Comparison of ENCODE assay signal across 9 cellular contexts in genomic region chr7:143490719-143491306, GRCh38. TPM values are rescaled to one million over a fixed set of nuclear protein-coding genes. Genes with fewer than 3 reads are reported as not detected.
DNase-seq lines count a peak whose midpoint lies in the region; ATAC-seq and TF ChIP-seq lines count a peak whose summit lies in the region.
"Had no signal": no experiment of that assay in that cellular context is flagged by ENCODE, and none has a peak within 500 bp of the region (broad histone marks: within the 10 kb centered on the region; RNA-seq: fewer than 3 reads in every experiment).

No MANE protein-coding gene starts in this region.

- no peak overlapping the region for H3K4me3 Mint-ChIP-seq in activated T-cell treated with anti-CD3 and anti-CD28 coated beads, Interleukin-2, amount 50 U/mL, for 24 hours

- no peaks in the 10 kb centered on the region for H3K27me3 Mint-ChIP-seq in activated T-cell treated with anti-CD3 and anti-CD28 coated beads, Interleukin-2, amount 50 U/mL, for 24 hours

- no peak overlapping the region for H3K4me2 ChIP-seq in OCI-LY1 (ENCODE audit: low read length)
- H3K4me2 ChIP-seq: BLaER1 had no signal

- H3K27ac ChIP-seq in OCI-LY1 (ENCODE audit: low read depth, low read length, poor library complexity, severe bottlenecking): no peak overlapping the region
- H3K27ac ChIP-seq: BLaER1 had no signal

- H3K27me3 ChIP-seq in OCI-LY1 (ENCODE audit: insufficient read depth, low read length): no peaks in the 10 kb centered on the region
- H3K27me3 ChIP-seq: BLaER1 had no signal

- no peaks in the 10 kb centered on the region for H3K9me3 ChIP-seq in OCI-LY1 (ENCODE audit: low read length)
- H3K9me3 ChIP-seq: BLaER1 had no signal

- no peak overlapping the region for H2AFZ ChIP-seq in OCI-LY1 (ENCODE audit: low read length)

- intact Hi-C loops in sciatic nerve (cut with DNase I): no loop called here

- no peaks in the 10 kb centered on the region for H3K36me3 ChIP-seq in OCI-LY1 (ENCODE audit: insufficient read depth, low read length)
- H3K36me3 ChIP-seq: BLaER1 had no signal

- H3F3A ChIP-seq in OCI-LY1 (ENCODE audit: insufficient read depth, low read length): no peaks in the 10 kb centered on the region

- H3K4me1 ChIP-seq in OCI-LY1 (ENCODE audit: insufficient read depth, low read length, severe bottlenecking): no peaks in the 10 kb centered on the region
- H3K4me1 ChIP-seq: BLaER1 had no signal

- no peaks in the 10 kb centered on the region for H3K36me3 Mint-ChIP-seq in activated T-cell treated with anti-CD3 and anti-CD28 coated beads, Interleukin-2, amount 50 U/mL, for 24 hours (ENCODE audit: low read depth)

- H3K9ac ChIP-seq in OCI-LY1 (ENCODE audit: low read length): no peak overlapping the region
- H3K9ac ChIP-seq: BLaER1 had no signal

- H3K79me2 ChIP-seq in OCI-LY1 (ENCODE audit: insufficient read depth, low read length): no peaks in the 10 kb centered on the region

- no peak overlapping the region for H3K27ac Mint-ChIP-seq in activated T-cell treated with anti-CD3 and anti-CD28 coated beads, Interleukin-2, amount 50 U/mL, for 24 hours

- H4K20me1 ChIP-seq in OCI-LY1 (ENCODE audit: insufficient read depth, low read length): no peaks in the 10 kb centered on the region
- H4K20me1 ChIP-seq: BLaER1 had no signal

- TF ChIP-seq CTCF in OCI-LY1 (IDR thresholded peaks at IDR 0.05; ENCODE audit: low read length): peak; percentile 53

- H3K9me2 ChIP-seq in OCI-LY1 (ENCODE audit: low read depth, low read length): no peaks in the 10 kb centered on the region

- DNase-seq in NCI-H345 (lab: John Stamatoyannopoulos, UW) (peak; percentile 5), NCI-H345 treated with DMSO at 0.1 percent for 48 hours (lab: John Stamatoyannopoulos, UW; ENCODE audit: unreplicated experiment) (no peak), sciatic nerve (ENCODE audit: low spot score) (no peak)
- DNase-seq in activated T-cell treated with anti-CD3 and anti-CD28 coated beads, Interleukin-2, amount 50 U/mL, for 24 hours: no peak
- no peak for DNase-seq in activated T-cell treated with anti-CD3 and anti-CD28 coated beads, Interleukin-2, amount 50 U/mL, for 1 hour

- no peaks in the 10 kb centered on the region for H3K9me3 Mint-ChIP-seq in activated T-cell treated with anti-CD3 and anti-CD28 coated beads, Interleukin-2, amount 50 U/mL, for 24 hours

- no peak overlapping the region for H3K4me3 ChIP-seq in OCI-LY1 (ENCODE audit: low read depth, low read length, poor library complexity, severe bottlenecking)
- H3K4me3 ChIP-seq: BLaER1 had no signal

- H3K4me1 Mint-ChIP-seq in activated T-cell treated with anti-CD3 and anti-CD28 coated beads, Interleukin-2, amount 50 U/mL, for 24 hours (ENCODE audit: low read depth): peaks cover 18% of the 10 kb centered on the region

- ATAC-seq in esophagus mucosa: peak; percentile 64
- ATAC-seq in sciatic nerve: peak; percentile 64
- no peak for ATAC-seq in HG02588 (IDR thresholded peaks at IDR 0.05; ENCODE audit: unreplicated experiment)

RNA-seq across cellular contexts. Expression of gene TAS2R41, which starts 13.1 kb away (rescaled TPM):
- total RNA-seq in esophagus mucosa (not detected), sciatic nerve (not detected)

RNA-seq across cellular contexts. Expression of gene TAS2R60, which starts 47.6 kb away (rescaled TPM):
- total RNA-seq in esophagus mucosa (0.32 TPM), sciatic nerve (0.40 TPM)
